Comparison of ENCODE assay signal across 8 cellular contexts in the genomic region with DNA sequence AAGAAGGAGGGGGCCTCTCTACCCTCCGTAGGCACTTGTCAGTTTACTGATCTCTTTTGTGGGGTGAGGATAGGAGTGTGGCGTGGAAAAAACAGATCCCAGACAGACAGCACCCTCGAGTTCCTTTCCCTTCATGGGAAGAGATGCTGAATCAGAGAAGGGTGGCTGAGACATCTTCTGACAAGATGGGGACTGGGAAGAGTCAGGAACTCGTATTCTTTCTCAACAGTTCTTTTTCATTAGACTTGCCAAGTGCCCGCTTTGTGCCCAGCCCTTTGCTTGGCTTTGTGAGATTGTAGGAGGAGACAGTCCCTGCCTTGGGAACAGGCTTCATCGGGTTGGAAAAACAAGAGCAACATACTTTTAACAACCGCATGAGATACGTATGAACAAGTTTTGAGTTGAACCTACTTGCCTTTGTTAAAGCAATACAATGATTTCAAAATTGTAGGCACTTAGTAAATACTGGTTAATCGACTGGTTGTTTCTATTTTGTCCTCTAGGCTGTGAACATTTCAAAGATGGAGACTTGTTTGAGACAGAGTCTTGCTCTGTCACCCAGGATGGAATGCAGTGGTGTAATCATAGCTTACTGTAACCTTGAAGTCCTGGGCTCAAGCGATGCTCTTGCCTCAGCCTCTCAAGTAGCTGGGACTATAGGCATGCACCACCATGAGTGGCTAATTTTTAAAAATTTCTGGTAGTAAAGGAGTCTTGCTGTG. TPM values are rescaled to one million over a fixed set of nuclear protein-coding genes. Genes with fewer than 3 reads are reported as not detected.
DNase-seq lines count a peak whose midpoint lies in the region; ATAC-seq, FAIRE-seq and TF ChIP-seq lines count a peak whose summit lies in the region.

No MANE protein-coding gene starts in this region.

- intact Hi-C loops in esophagus muscularis mucosa (cut with DNase I): no loop called here

- no peaks in the 10 kb centered on the region for H3K9me3 Mint-ChIP-seq in osteocyte (ENCODE audit: unreplicated experiment)

- no peaks in the 10 kb centered on the region for H3K27me3 Mint-ChIP-seq in osteocyte (ENCODE audit: unreplicated experiment)

- DNase-seq in AG04449 (ENCODE audit: low read depth, low spot score) (peak; percentile 56), GM19239 (ENCODE audit: insufficient read length, low spot score) (no peak), SK-N-MC (ENCODE audit: low read depth, low spot score) (no peak), esophagus muscularis mucosa (ENCODE audit: extremely low spot score) (no peak), osteocyte (ENCODE audit: extremely low spot score, unreplicated experiment) (no peak), GM19238 (ENCODE audit: insufficient read length, low spot score) (no peak), T1000 (lab: John Stamatoyannopoulos, UW) (no peak)

- peak; percentile 64 for FAIRE-seq in GM19239 (lab: Jason Lieb, UNC)

- H3K4me1 Mint-ChIP-seq in osteocyte (ENCODE audit: unreplicated experiment): peaks cover 23% of the 10 kb centered on the region

- TF ChIP-seq CTCF in AG04449 (IDR thresholded peaks at IDR 0.05; ENCODE audit: insufficient read depth, low read length, missing control alignments) (no peak), esophagus muscularis mucosa (IDR thresholded peaks at IDR 0.05) (no peak), osteocyte (IDR thresholded peaks at IDR 0.05) (no peak)

- peaks cover 2% of the 10 kb centered on the region for H3K36me3 Mint-ChIP-seq in osteocyte (ENCODE audit: unreplicated experiment)

- POLR2A ChIA-PET in AG04449 (lab: Yijun Ruan, JAX): no interaction called here

- H3K9me3 ChIP-seq in SK-N-MC (ENCODE audit: low read depth, low read length) (no peaks in the 10 kb centered on the region), esophagus muscularis mucosa (no peaks in the 10 kb centered on the region)

- H3K27ac Mint-ChIP-seq in osteocyte (ENCODE audit: unreplicated experiment): peak overlapping the region; percentile 97

- H3K4me1 ChIP-seq in esophagus muscularis mucosa: peaks cover 16 to 38% (median 29%) of the 10 kb centered on the region in 4 donors

- no peak for TF ChIP-seq EP300 in esophagus muscularis mucosa (IDR thresholded peaks at IDR 0.05)

- CTCF ChIA-PET in AG04449 (lab: Yijun Ruan, JAX): interaction anchor here (1.6 to 2.0 kb wide), 2 partner anchors 23 to 245 kb away, joined by 5 to 8 read pairs; no protein-coding TSS in a partner anchor

- TF ChIP-seq POLR2A in esophagus muscularis mucosa (IDR thresholded peaks at IDR 0.05; ENCODE audit: low read depth): no peak

- peaks cover 8% of the 10 kb centered on the region; the same call in 1 of the 2 replicates for H3K36me3 ChIP-seq in SK-N-MC (ENCODE audit: insufficient read depth, low read length)
- H3K36me3 ChIP-seq in esophagus muscularis mucosa: peaks cover 0 to 14% (median 5%) of the 10 kb centered on the region in 4 donors

- H3K27me3 ChIP-seq in esophagus muscularis mucosa: no peaks in the 10 kb centered on the region

- peak overlapping the region; percentile 91 for H3K27ac ChIP-seq in SK-N-MC
- H3K27ac ChIP-seq in esophagus muscularis mucosa (replicated peaks in 1 of 4): peak overlapping the region; percentile 93 to 97 (median 96)

- ATAC-seq in HG02981 (IDR thresholded peaks at IDR 0.05; ENCODE audit: unreplicated experiment): no peak

- peak overlapping the region; percentile 93 for H3K4me3 ChIP-seq in AG04449 (ENCODE audit: low read depth, low read length)
- peak overlapping the region; percentile 96 for H3K4me3 ChIP-seq in SK-N-MC
- H3K4me3 ChIP-seq in esophagus muscularis mucosa: peak overlapping the region; percentile 73 to 85 (median 80)

- H3K4me3 Mint-ChIP-seq in osteocyte (ENCODE audit: unreplicated experiment): peak overlapping the region; percentile 88

- WGBS in esophagus muscularis mucosa: 14% methylated on average over 10 of the region's 10 CpGs

- H3K9ac ChIP-seq in SK-N-MC (ENCODE audit: insufficient read length): peak overlapping the region; percentile 87

RNA-seq across cellular contexts. Expression of a gene that starts 1.1 kb away (rescaled TPM):
- total RNA-seq in esophagus muscularis mucosa (10 to 100 TPM; 26.6 to 44.0 (median 41.0) TPM), osteocyte (34.4 and 39.8 TPM in 2 replicates)
